Comparison of ENCODE assay signal across 1 cellular context in the genomic region with DNA sequence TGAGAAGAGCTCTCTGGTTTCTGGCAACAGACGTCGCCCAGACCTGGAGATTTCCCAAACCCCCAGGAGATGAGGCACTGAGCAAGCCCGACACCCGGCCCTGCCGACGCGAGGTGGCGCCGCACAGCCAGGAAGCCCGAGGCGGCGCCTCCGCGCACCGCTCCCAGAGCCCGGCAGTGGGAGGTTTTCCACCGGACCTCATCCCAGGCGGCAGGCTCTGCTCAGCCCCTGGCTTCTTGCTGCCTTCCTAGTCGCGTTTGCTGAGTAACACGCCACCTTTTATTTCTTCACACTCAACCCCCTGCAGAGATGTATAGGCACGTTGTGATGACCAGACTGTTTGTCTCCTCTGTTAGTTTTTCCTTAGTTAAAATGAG.
TF ChIP-seq lines count a peak whose summit lies in the region.

No MANE protein-coding gene starts in this region.

TF ChIP-seq in H1, 55 proteins besides CTCF, POLR2A, EP300 and RAD21 (continued from another document):
- TF ChIP-seq, protein P1, sequence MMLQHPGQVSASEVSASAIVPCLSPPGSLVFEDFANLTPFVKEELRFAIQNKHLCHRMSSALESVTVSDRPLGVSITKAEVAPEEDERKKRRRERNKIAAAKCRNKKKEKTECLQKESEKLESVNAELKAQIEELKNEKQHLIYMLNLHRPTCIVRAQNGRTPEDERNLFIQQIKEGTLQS (IDR thresholded peaks at IDR 0.05; ENCODE audit: insufficient read depth, low read depth, low read length): no peak
- TF ChIP-seq GTF2F1 (IDR thresholded peaks at IDR 0.05; ENCODE audit: borderline replicate concordance, low read depth, low read length) (no peak), CREB1 (IDR thresholded peaks at IDR 0.05) (0 out of 2 replicates have a peak, but pooled peaks have one; percentile 30)
